In the genomic region with DNA sequence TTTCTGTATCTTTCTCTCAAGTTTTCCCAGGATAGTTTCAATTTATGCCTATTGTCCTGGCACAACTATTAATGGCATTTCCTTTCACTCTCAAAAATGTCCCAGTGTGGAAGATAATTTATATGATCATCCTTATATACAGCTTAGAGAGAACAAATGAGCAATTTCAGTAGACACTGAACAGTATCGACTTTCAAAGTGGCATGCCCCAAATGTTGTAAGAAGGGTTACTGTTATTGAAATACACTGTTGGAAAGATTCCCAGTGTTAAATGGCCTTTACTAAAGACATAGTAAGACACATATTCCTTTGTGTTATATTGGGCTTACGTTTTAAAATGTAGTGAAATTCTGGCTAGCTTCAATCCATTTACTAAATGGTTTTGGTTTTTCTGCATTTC, we compare ENCODE assay signal across 25 cellular contexts.
DNase-seq lines count a peak whose midpoint lies in the region; FAIRE-seq and TF ChIP-seq lines count a peak whose summit lies in the region.
"Had no signal": no experiment of that assay in that cellular context is flagged by ENCODE, and none has a peak within 500 bp of the region (broad histone marks: within the 10 kb centered on the region; RNA-seq: fewer than 3 reads in every experiment).

No MANE protein-coding gene starts in this region.

- intact Hi-C loops in mammary epithelial cell (cut with micrococcal nuclease) (loop anchor here (5.0 kb wide), 1 partner anchor 118 kb away; no protein-coding TSS in a partner anchor), Calu3 (cut with micrococcal nuclease; ENCODE audit: unreplicated experiment) (no loop called here)

- H3K27ac Mint-ChIP-seq in Calu3 (ENCODE audit: unreplicated experiment) = no peak overlapping the region
- H3K27ac Mint-ChIP-seq: CD8-positive, alpha-beta memory T cell; H9; IgD-negative memory B cell had no signal

- DNase-seq in COLO829 (ENCODE audit: low spot score) = peak; percentile 94
- DNase-seq in NCI-H69 (lab: John Stamatoyannopoulos, UW) = peak; percentile 37
- DNase-seq in mammary epithelial cell = peak; percentile 54
- DNase-seq in foreskin melanocyte = peak; percentile 88
- no peak for DNase-seq in middle frontal gyrus (ENCODE audit: extremely low spot score, low spot score)
- no peak for DNase-seq in H54 (ENCODE audit: insufficient read length, low spot score)
- no peak for DNase-seq in SIG-M5 treated with dmso at 0.1 percent for 504 hours (lab: John Stamatoyannopoulos, UW; ENCODE audit: unreplicated experiment)
- DNase-seq in Calu3 = no peak
- DNase-seq: C1 segment of cervical spinal cord; CD8-positive, alpha-beta memory T cell; DMS79 treated with DMSO at 0.1 percent for 48 hours; H9; Karpas-422; MM.1S; NCI-H1092; NCI-H146; NCI-H2029 treated with DMSO at 0.1 percent for 48 hours; NCI-H510A; NCI-H774; Right ventricle myocardium superior; SK-N-SH had no signal

- peaks cover 8% of the 10 kb centered on the region for H3K4me1 Mint-ChIP-seq in Calu3 (ENCODE audit: low read depth, unreplicated experiment)
- H3K4me1 Mint-ChIP-seq: CD8-positive, alpha-beta memory T cell; IgD-negative memory B cell had no signal

- no peaks in the 10 kb centered on the region for H3K79me2 ChIP-seq in mammary epithelial cell (ENCODE audit: insufficient read depth, low read length)

- H2AFZ ChIP-seq in mammary epithelial cell (ENCODE audit: low read depth, low read length) = no peak overlapping the region

- no peak overlapping the region for H3K4me3 Mint-ChIP-seq in Calu3 (ENCODE audit: low read depth, unreplicated experiment)
- H3K4me3 Mint-ChIP-seq: CD8-positive, alpha-beta memory T cell; H9; IgD-negative memory B cell had no signal

- in situ Hi-C loops in mammary epithelial cell (cut with MboI; ENCODE audit: low sequenced_read_pairs in 2 of 2) = loop anchor here (25.0 kb wide), 2 partner anchors 118 to 657 kb away; no protein-coding TSS in a partner anchor

- no peaks in the 10 kb centered on the region for H3K27me3 ChIP-seq in mammary epithelial cell (ENCODE audit: insufficient read depth, low read length)

- H3K27me3 Mint-ChIP-seq in Calu3 (ENCODE audit: unreplicated experiment) = no peaks in the 10 kb centered on the region
- H3K27me3 Mint-ChIP-seq: IgD-negative memory B cell had no signal

- WGBS in mammary epithelial cell (ENCODE audit: low coverage, missing lambda C conversion rate) = 10% methylated on average over 2 of the region's 2 CpGs

- H3K36me3 Mint-ChIP-seq in Calu3 (ENCODE audit: insufficient read depth, unreplicated experiment) = no peaks in the 10 kb centered on the region
- H3K36me3 Mint-ChIP-seq: CD8-positive, alpha-beta memory T cell; IgD-negative memory B cell had no signal

- H3K9me3 Mint-ChIP-seq in Calu3 (ENCODE audit: low read depth, unreplicated experiment) = no peaks in the 10 kb centered on the region

- no peak overlapping the region for H3K4me3 ChIP-seq in mammary epithelial cell (replicated peaks in 1 of 3; ENCODE audit: insufficient read depth in 1 of 3, low read depth in 2 of 3, low read length in 3 of 3)
- H3K4me3 ChIP-seq: A549 had no signal

- BruUV-seq in mammary epithelial cell (replicated peaks; lab: Mats Ljungman, UMichigan) = no TSS peak
- BruUV-seq in Calu3 (replicated peaks; lab: Mats Ljungman, UMichigan) = no TSS peak

- CTCF ChIA-PET in mammary epithelial cell (lab: Charles Lee; ENCODE audit: low non-redundant PET) (no interaction called here), Calu3 (lab: Charles Lee) (no interaction called here)

- TF ChIP-seq CTCF in mammary epithelial cell (conservative IDR thresholded peaks at IDR 0.05 in 1 of 2, IDR thresholded peaks at IDR 0.05 in 1 of 2; ENCODE audit: extremely low read depth in 1 of 2, insufficient read depth in 1 of 2, low read depth in 1 of 2, low read length in 2 of 2) (no peak), Calu3 (IDR thresholded peaks at IDR 0.05; ENCODE audit: unreplicated experiment) (no peak)

- dilution Hi-C loops in mammary epithelial cell (cut with HindIII; ENCODE audit: low sequenced_read_pairs) = no loop called here

- H4K20me1 ChIP-seq in mammary epithelial cell (ENCODE audit: insufficient read depth, low read length) = no peaks in the 10 kb centered on the region

- H3K9ac ChIP-seq in mammary epithelial cell (ENCODE audit: insufficient read depth, low read length) = no peak overlapping the region
- H3K9ac ChIP-seq: SK-N-SH had no signal

- H3K9me3 ChIP-seq in mammary epithelial cell (replicated peaks; ENCODE audit: insufficient read depth, low read length) = peaks cover 2% of the 10 kb centered on the region
- H3K9me3 ChIP-seq: A549, SK-N-SH had no signal

- FAIRE-seq in H54 (lab: Jason Lieb, UNC) = no peak
- FAIRE-seq: A549, RCC 7860 had no signal

- peaks cover 20% of the 10 kb centered on the region for H3K4me1 ChIP-seq in mammary epithelial cell (ENCODE audit: insufficient read depth, low read length)

- no peaks in the 10 kb centered on the region for H3K36me3 ChIP-seq in mammary epithelial cell (ENCODE audit: insufficient read depth, low read length)

- H3K27ac ChIP-seq in mammary epithelial cell (ENCODE audit: insufficient read depth, low read depth, low read length) = no peak overlapping the region
- H3K27ac ChIP-seq: A549, HL-60 had no signal

- no peak overlapping the region for H3K4me2 ChIP-seq in mammary epithelial cell (ENCODE audit: insufficient read depth, low read depth, low read length)
- H3K4me2 ChIP-seq: A549, SK-N-SH had no signal

- no peak for TF ChIP-seq POLR2A in H54 (IDR thresholded peaks at IDR 0.05; ENCODE audit: low read depth, low read length)

Comparison
In these comparisons a context has a peak if more than half of its experiments do, and no peak if none do; other contexts are left out.
1. DNase-seq: peak in COLO829 (single experiment), NCI-H69 (single experiment), mammary epithelial cell (single experiment) and foreskin melanocyte (single experiment); none in middle frontal gyrus (single experiment), H54 (single experiment), SIG-M5 treated with dmso at 0.1 percent for 504 hours (single experiment) and Calu3 (single experiment).